ENCODE assay signal across 13 cellular contexts in genomic region chr2:217905906-217906305, GRCh38.
DNase-seq lines count a peak whose midpoint lies in the region; ATAC-seq and TF ChIP-seq lines count a peak whose summit lies in the region.
"Had no signal": no experiment of that assay in that cellular context is flagged by ENCODE, and none has a peak within 500 bp of the region (broad histone marks: within the 10 kb centered on the region; RNA-seq: fewer than 3 reads in every experiment).

No MANE protein-coding gene starts in this region.

- H3K4me3 ChIP-seq in right cardiac atrium (ENCODE audit: low read length), result no peak overlapping the region
- H3K4me3 ChIP-seq in skin epidermis, result no peak overlapping the region
- H3K4me3 ChIP-seq: cardiac muscle cell had no signal

- H3K27ac ChIP-seq in right cardiac atrium (ENCODE audit: low read length) (peak overlapping the region; percentile 97), skin epidermis (peak overlapping the region in 16 of 21 experiments; percentile 6 to 85 (median 74))
- H3K27ac ChIP-seq: cardiac muscle cell had no signal

- ATAC-seq in right cardiac atrium (no peak), GM18873 (IDR thresholded peaks at IDR 0.05; ENCODE audit: low FRiP score, unreplicated experiment) (no peak)
- ATAC-seq: activated CD4-positive, alpha-beta T cell treated with anti-CD3 and anti-CD28 coated beads for 36 hours; activated T-helper 17 cell treated with anti-CD3 and anti-CD28 coated beads, Interleukin-2, amount 50 U/mL, for 72 hours had no signal

- peaks cover 15 to 29% of the 10 kb centered on the region in 2 donors for H3K36me3 Mint-ChIP-seq in CD14-positive monocyte

- peaks cover 0 to 3% (median 0%) of the 10 kb centered on the region in 7 donors for H3K9me3 Mint-ChIP-seq in CD14-positive monocyte
- H3K9me3 Mint-ChIP-seq: activated T-helper 17 cell treated with anti-CD3 and anti-CD28 coated beads, Interleukin-2, amount 50 U/mL, for 72 hours had no signal

- H3K27ac Mint-ChIP-seq in CD14-positive monocyte, result peak overlapping the region in 5 of 7 donors; percentile 35 to 85 (median 78)
- H3K27ac Mint-ChIP-seq: activated CD4-positive, alpha-beta T cell treated with anti-CD3 and anti-CD28 coated beads for 36 hours; activated T-helper 17 cell treated with anti-CD3 and anti-CD28 coated beads, Interleukin-2, amount 50 U/mL, for 72 hours; B cell had no signal

- no peaks in the 10 kb centered on the region for H3K27me3 ChIP-seq in right cardiac atrium (ENCODE audit: control insufficient read depth, insufficient read depth)
- H3K27me3 ChIP-seq: cardiac muscle cell had no signal

- H3K9me3 ChIP-seq in right cardiac atrium (ENCODE audit: control insufficient read depth, low read length), result no peaks in the 10 kb centered on the region

- peaks cover 55% of the 10 kb centered on the region for H3K4me1 Mint-ChIP-seq in CD14-positive monocyte
- H3K4me1 Mint-ChIP-seq: activated T-helper 17 cell treated with anti-CD3 and anti-CD28 coated beads, Interleukin-2, amount 50 U/mL, for 72 hours had no signal

- H3K4me3 Mint-ChIP-seq in CD14-positive monocyte, result peak overlapping the region in 1 of 2 donors; percentile 22
- H3K4me3 Mint-ChIP-seq: activated CD4-positive, alpha-beta T cell treated with anti-CD3 and anti-CD28 coated beads for 36 hours; activated T-helper 17 cell treated with anti-CD3 and anti-CD28 coated beads, Interleukin-2, amount 50 U/mL, for 72 hours; B cell had no signal

- WGBS in right cardiac atrium, result 68% methylated on average over 9 of the region's 9 CpGs

- intact Hi-C loops in CD14-positive monocyte (cut with micrococcal nuclease) (loop anchor here in 1 of 2 donors (5.0 kb wide), 1 partner anchor 41 kb away; no protein-coding TSS in a partner anchor), right cardiac atrium (cut with DNase I) (no loop called here)

- H3K27me3 Mint-ChIP-seq in CD14-positive monocyte (ENCODE audit: low read depth in 3 of 3), result peaks cover 0 to 18% (median 9%) of the 10 kb centered on the region in 3 donors

- peaks cover 73% of the 10 kb centered on the region for H3K4me1 ChIP-seq in right cardiac atrium (ENCODE audit: control insufficient read depth, insufficient read depth, low read length)

- TF ChIP-seq CTCF in CD14-positive monocyte (IDR thresholded peaks at IDR 0.05), result no peak

- DNase-seq in CD14-positive monocyte (ENCODE audit: low spot score) (no peak), MV-4-11 (lab: John Stamatoyannopoulos, UW) (peak; percentile 36), right cardiac atrium (no peak), NCI-H1930 (lab: John Stamatoyannopoulos, UW) (no peak), NCI-H2107 treated with DMSO at 0.1 percent for 48 hours (lab: John Stamatoyannopoulos, UW; ENCODE audit: unreplicated experiment) (no peak), HuH-7 (ENCODE audit: low spot score) (no peak)
- DNase-seq: activated CD4-positive, alpha-beta T cell treated with anti-CD3 and anti-CD28 coated beads for 36 hours; NCI-H2081 had no signal
